Comparison of ENCODE assay signal across 8 cellular contexts in genomic region chr9:21252727-21253547, GRCh38. TPM values are rescaled to one million over a fixed set of nuclear protein-coding genes. Genes with fewer than 3 reads are reported as not detected.
DNase-seq lines count a peak whose midpoint lies in the region; ATAC-seq and TF ChIP-seq lines count a peak whose summit lies in the region.

No MANE protein-coding gene starts in this region.

- no peaks in the 10 kb centered on the region for H3K9me3 Mint-ChIP-seq in progenitor cell of endocrine pancreas (ENCODE audit: low read depth)

- H3K4me1 Mint-ChIP-seq in progenitor cell of endocrine pancreas (ENCODE audit: low read depth): peaks cover 1% of the 10 kb centered on the region

- no peak overlapping the region for H3K27ac Mint-ChIP-seq in progenitor cell of endocrine pancreas

- no peaks in the 10 kb centered on the region for H3K36me3 Mint-ChIP-seq in progenitor cell of endocrine pancreas (ENCODE audit: insufficient read depth)

- H3K27me3 Mint-ChIP-seq in progenitor cell of endocrine pancreas: peaks cover 69% of the 10 kb centered on the region

- peak; percentile 63 for ATAC-seq in GM21423 (IDR thresholded peaks at IDR 0.05; ENCODE audit: unreplicated experiment)

- DNase-seq in NCI-H345 (lab: John Stamatoyannopoulos, UW) (peak; percentile 10), NCI-H345 treated with DMSO at 0.1 percent for 48 hours (lab: John Stamatoyannopoulos, UW; ENCODE audit: unreplicated experiment) (no peak), HPDE6-E6E7 (ENCODE audit: extremely low spot score) (peak; percentile 40), SW480 (ENCODE audit: low spot score) (peak; percentile 48), globus pallidus (ENCODE audit: low spot score) (peak; percentile 49), progenitor cell of endocrine pancreas (ENCODE audit: low spot score, unreplicated experiment) (no peak)
- DNase-seq in activated CD4-positive, CD25-positive, alpha-beta regulatory T cell (lab: John Stamatoyannopoulos, UW): no peak

- no peak overlapping the region for H3K4me3 Mint-ChIP-seq in progenitor cell of endocrine pancreas (ENCODE audit: low read depth)

- TF ChIP-seq CTCF in progenitor cell of endocrine pancreas (IDR thresholded peaks at IDR 0.05; ENCODE audit: unreplicated experiment): peak; percentile 72

RNA-seq across cellular contexts. Expression of gene IFNA14, which starts 13.1 kb away (rescaled TPM):
- total RNA-seq in progenitor cell of endocrine pancreas: not detected in 2 replicates

RNA-seq across cellular contexts. Expression of gene IFNA17, which starts 24.9 kb away (rescaled TPM):
- total RNA-seq in progenitor cell of endocrine pancreas: not detected in 2 replicates

RNA-seq across cellular contexts. Expression of gene IFNA16, which starts 35.8 kb away (rescaled TPM):
- not detected in 2 replicates for total RNA-seq in progenitor cell of endocrine pancreas

RNA-seq across cellular contexts. Expression of gene IFNA10, which starts 46.0 kb away (rescaled TPM):
- total RNA-seq in progenitor cell of endocrine pancreas: not detected in 2 replicates

RNA-seq across cellular contexts. Expression of gene IFNA7, which starts 50.9 kb away (rescaled TPM):
- total RNA-seq in progenitor cell of endocrine pancreas: not detected in 2 replicates

Comparison
In these comparisons a context has a peak if more than half of its experiments do, and no peak if none do; other contexts are left out.
1. DNase-seq: peak in NCI-H345 (single experiment), HPDE6-E6E7 (single experiment), SW480 (single experiment) and globus pallidus (single experiment); none in NCI-H345 treated with DMSO at 0.1 percent for 48 hours (single experiment), progenitor cell of endocrine pancreas (single experiment) and activated CD4-positive, CD25-positive, alpha-beta regulatory T cell (0 of 4).